1 cellular context compared by ENCODE assay signal in genomic region chr11:78037825-78038620, GRCh38.
TF ChIP-seq lines count a peak whose summit lies in the region.

No MANE protein-coding gene starts in this region.

TF ChIP-seq in HepG2, 621 proteins besides CTCF, POLR2A, EP300 and RAD21 (continued from another document):
- TF ChIP-seq ZNF710 (CRISPR knock-in tag; IDR thresholded peaks at IDR 0.05; ENCODE audit: borderline replicate concordance), result peak; percentile 12; the same call in 1 of the 2 replicates
TF ChIP-seq in HepG2: peak in this region for 13.
